ENCODE assay signal across 21 cellular contexts in genomic region chr7:116257156-116257555, GRCh38. TPM values are rescaled to one million over a fixed set of nuclear protein-coding genes. Genes with fewer than 3 reads are reported as not detected.
DNase-seq lines count a peak whose midpoint lies in the region; ATAC-seq, FAIRE-seq and TF ChIP-seq lines count a peak whose summit lies in the region.
"Had no signal": no experiment of that assay in that cellular context is flagged by ENCODE, and none has a peak within 500 bp of the region (broad histone marks: within the 10 kb centered on the region; RNA-seq: fewer than 3 reads in every experiment).

No MANE protein-coding gene starts in this region.

- no peak overlapping the region for H3K4me2 ChIP-seq in astrocyte (ENCODE audit: low read length)
- H3K4me2 ChIP-seq: GM23338 had no signal

- no peaks in the 10 kb centered on the region for H3K4me1 ChIP-seq in CD8-positive, alpha-beta T cell (ENCODE audit: insufficient read depth, low read length)
- H3K4me1 ChIP-seq in astrocyte (ENCODE audit: insufficient read depth, low read length) (peaks cover 14% of the 10 kb centered on the region), sigmoid colon (peaks cover 0 to 47% (median 18%) of the 10 kb centered on the region in 4 donors)

- H3K36me3 Mint-ChIP-seq in activated T-cell treated with anti-CD3 and anti-CD28 coated beads, Interleukin-2, amount 50 U/mL, for 24 hours (ENCODE audit: low read depth): peaks cover 59% of the 10 kb centered on the region
- peaks cover 14% of the 10 kb centered on the region for H3K36me3 Mint-ChIP-seq in activated T-cell treated with anti-CD3 and anti-CD28 coated beads, Interleukin-2, amount 50 U/mL, for 4 hours (ENCODE audit: insufficient read depth)
- H3K36me3 Mint-ChIP-seq in CD8-positive, alpha-beta T cell: peaks cover 65% of the 10 kb centered on the region
- peaks cover 19% of the 10 kb centered on the region for H3K36me3 Mint-ChIP-seq in astrocyte (ENCODE audit: low read depth, unreplicated experiment)

- no peak overlapping the region for H2AFZ ChIP-seq in astrocyte (ENCODE audit: low read depth, low read length)
- H2AFZ ChIP-seq: GM23338 had no signal

- H3K9me3 ChIP-seq in CD8-positive, alpha-beta T cell (ENCODE audit: low read length): no peaks in the 10 kb centered on the region
- no peaks in the 10 kb centered on the region for H3K9me3 ChIP-seq in astrocyte (ENCODE audit: insufficient read depth, low read depth, low read length)
- no peaks in the 10 kb centered on the region for H3K9me3 ChIP-seq in sigmoid colon

- H3K27ac Mint-ChIP-seq in activated T-cell treated with anti-CD3 and anti-CD28 coated beads, Interleukin-2, amount 50 U/mL, for 24 hours: peak overlapping the region; percentile 56
- H3K27ac Mint-ChIP-seq in CD8-positive, alpha-beta T cell: peak overlapping the region; percentile 28
- H3K27ac Mint-ChIP-seq in astrocyte (ENCODE audit: unreplicated experiment): peak overlapping the region; percentile 11
- H3K27ac Mint-ChIP-seq: B cell, GM23338 had no signal

- H3K79me2 ChIP-seq in astrocyte (ENCODE audit: insufficient read depth, low read length): peaks cover 3% of the 10 kb centered on the region

- intact Hi-C loops in CD8-positive, alpha-beta T cell (cut with DNase I, micrococcal nuclease): loop anchor here in 1 of 2 experiments (2.0 to 10.0 kb wide), 2 partner anchors 554 to 868 kb away; no protein-coding TSS in a partner anchor
- intact Hi-C loops in sigmoid colon (cut with DNase I): loop anchor here (5.0 to 10.0 kb wide), 2 partner anchors 418 to 550 kb away; partner anchors contain the start of gene MET

- 81 to 88% methylated on average over 3 of the region's 3 CpGs for WGBS in sigmoid colon, 2 donors

- peaks cover 4% of the 10 kb centered on the region for H4K20me1 ChIP-seq in astrocyte (ENCODE audit: insufficient read depth, low read length)

- no peak overlapping the region for H3K4me3 ChIP-seq in CD8-positive, alpha-beta T cell (ENCODE audit: low read depth, low read length)
- no peak overlapping the region for H3K4me3 ChIP-seq in astrocyte (ENCODE audit: insufficient read depth, low read depth, low read length)
- H3K4me3 ChIP-seq in sigmoid colon: no peak overlapping the region
- H3K4me3 ChIP-seq: GM23338 had no signal

- FAIRE-seq in astrocyte (lab: Jason Lieb, UNC): no peak
- FAIRE-seq: D721Med, G401.6, GM12892 had no signal

- H3K4me1 Mint-ChIP-seq in activated T-cell treated with anti-CD3 and anti-CD28 coated beads, Interleukin-2, amount 50 U/mL, for 24 hours (ENCODE audit: low read depth): peaks cover 19% of the 10 kb centered on the region
- H3K4me1 Mint-ChIP-seq in activated T-cell treated with anti-CD3 and anti-CD28 coated beads, Interleukin-2, amount 50 U/mL, for 4 hours (ENCODE audit: low read depth): peaks cover 16% of the 10 kb centered on the region
- H3K4me1 Mint-ChIP-seq in CD8-positive, alpha-beta T cell (ENCODE audit: low read depth): peaks cover 10% of the 10 kb centered on the region
- H3K4me1 Mint-ChIP-seq in astrocyte (ENCODE audit: low read depth, unreplicated experiment): peaks cover 25% of the 10 kb centered on the region

- TF ChIP-seq EP300 in sigmoid colon (IDR thresholded peaks at IDR 0.05): no peak

- H3K9me3 Mint-ChIP-seq in activated T-cell treated with anti-CD3 and anti-CD28 coated beads, Interleukin-2, amount 50 U/mL, for 24 hours: no peaks in the 10 kb centered on the region
- H3K9me3 Mint-ChIP-seq in activated T-cell treated with anti-CD3 and anti-CD28 coated beads, Interleukin-2, amount 50 U/mL, for 4 hours: no peaks in the 10 kb centered on the region
- no peaks in the 10 kb centered on the region for H3K9me3 Mint-ChIP-seq in CD8-positive, alpha-beta T cell
- no peaks in the 10 kb centered on the region for H3K9me3 Mint-ChIP-seq in astrocyte (ENCODE audit: unreplicated experiment)
- H3K9me3 Mint-ChIP-seq: CD4-positive, alpha-beta memory T cell; GM23338 had no signal

- no peak for ATAC-seq in activated T-cell treated with anti-CD3 and anti-CD28 coated beads, Interleukin-2, amount 50 U/mL, for 4 hours
- ATAC-seq in CD8-positive, alpha-beta T cell: no peak
- no peak for ATAC-seq in HG03175 (IDR thresholded peaks at IDR 0.05; ENCODE audit: unreplicated experiment)
- ATAC-seq: GM23338 had no signal

- TF ChIP-seq POLR2A in sigmoid colon (IDR thresholded peaks at IDR 0.05): no peak

- H3K9ac ChIP-seq in astrocyte (ENCODE audit: low read length): no peak overlapping the region

- peaks cover 23% of the 10 kb centered on the region for H3K36me3 ChIP-seq in CD8-positive, alpha-beta T cell (ENCODE audit: insufficient read depth, low read length)
- peaks cover 32% of the 10 kb centered on the region for H3K36me3 ChIP-seq in astrocyte (ENCODE audit: insufficient read depth, low read length)
- peaks cover 0 to 19% (median 3%) of the 10 kb centered on the region in 4 donors for H3K36me3 ChIP-seq in sigmoid colon

- H3K27me3 Mint-ChIP-seq in activated T-cell treated with anti-CD3 and anti-CD28 coated beads, Interleukin-2, amount 50 U/mL, for 24 hours: no peaks in the 10 kb centered on the region
- no peaks in the 10 kb centered on the region for H3K27me3 Mint-ChIP-seq in activated T-cell treated with anti-CD3 and anti-CD28 coated beads, Interleukin-2, amount 50 U/mL, for 4 hours (ENCODE audit: low read depth)
- no peaks in the 10 kb centered on the region for H3K27me3 Mint-ChIP-seq in CD8-positive, alpha-beta T cell (ENCODE audit: low read depth)
- no peaks in the 10 kb centered on the region for H3K27me3 Mint-ChIP-seq in astrocyte (ENCODE audit: low read depth, unreplicated experiment)
- H3K27me3 Mint-ChIP-seq: B cell; CD4-positive, alpha-beta memory T cell had no signal

- POLR2A ChIA-PET in CD8-positive, alpha-beta T cell (lab: Charles Lee): no interaction called here

- TF ChIP-seq CTCF in CD8-positive, alpha-beta T cell (IDR thresholded peaks at IDR 0.05): no peak
- TF ChIP-seq CTCF in astrocyte (IDR thresholded peaks at IDR 0.05; ENCODE audit: insufficient read depth, low read depth, low read length): no peak
- no peak for TF ChIP-seq CTCF in sigmoid colon (IDR thresholded peaks at IDR 0.05)

- H3K27me3 ChIP-seq in CD8-positive, alpha-beta T cell (ENCODE audit: insufficient read depth, low read length): no peaks in the 10 kb centered on the region
- H3K27me3 ChIP-seq in astrocyte (ENCODE audit: insufficient read depth, low read length) (no peaks in the 10 kb centered on the region), sigmoid colon (no peaks in the 10 kb centered on the region)

- no peak overlapping the region for H3K27ac ChIP-seq in CD8-positive, alpha-beta T cell (ENCODE audit: low read depth, low read length)
- no peak overlapping the region for H3K27ac ChIP-seq in astrocyte (ENCODE audit: low read depth, low read length)
- H3K27ac ChIP-seq in sigmoid colon: peak overlapping the region in 3 of 4 donors; percentile 4 to 70 (median 67)

- CTCF ChIA-PET in CD8-positive, alpha-beta T cell (lab: Charles Lee): interaction anchor here (0.6 to 3.8 kb wide), 8 partner anchors 20 to 553 kb away, joined by 3 to 23 read pairs (median 5); partner anchors contain the start of gene CAV1

- no peak overlapping the region for H3K4me3 Mint-ChIP-seq in activated T-cell treated with anti-CD3 and anti-CD28 coated beads, Interleukin-2, amount 50 U/mL, for 24 hours
- no peak overlapping the region for H3K4me3 Mint-ChIP-seq in activated T-cell treated with anti-CD3 and anti-CD28 coated beads, Interleukin-2, amount 50 U/mL, for 4 hours
- no peak overlapping the region for H3K4me3 Mint-ChIP-seq in CD8-positive, alpha-beta T cell
- no peak overlapping the region for H3K4me3 Mint-ChIP-seq in astrocyte (ENCODE audit: unreplicated experiment)
- H3K4me3 Mint-ChIP-seq: B cell; CD4-positive, alpha-beta memory T cell; GM23338 had no signal

- no peak for DNase-seq in activated T-cell treated with anti-CD3 and anti-CD28 coated beads, Interleukin-2, amount 50 U/mL, for 24 hours
- DNase-seq in activated T-cell treated with anti-CD3 and anti-CD28 coated beads, Interleukin-2, amount 50 U/mL, for 4 hours: no peak
- no peak for DNase-seq in CD8-positive, alpha-beta T cell
- DNase-seq in astrocyte (ENCODE audit: low read depth): no peak
- no peak for DNase-seq in sigmoid colon
- no peak for DNase-seq in activated naive CD4-positive, alpha-beta T cell (lab: John Stamatoyannopoulos, UW)
- no peak for DNase-seq in NCI-H82 (lab: John Stamatoyannopoulos, UW)
- DNase-seq: 8988T; C1 segment of cervical spinal cord; CD4-positive, alpha-beta memory T cell; COR-L47; DMS153; DMS79 treated with DMSO at 0.1 percent for 48 hours; EL; H7 had no signal

RNA-seq across cellular contexts. Expression of gene TES, which starts 46.8 kb away (rescaled TPM):
- total RNA-seq in activated T-cell treated with anti-CD3 and anti-CD28 coated beads, Interleukin-2, amount 50 U/mL, for 4 hours: 10 to 100 TPM; 38.0 to 57.1 (median 53.4) TPM
- total RNA-seq in CD8-positive, alpha-beta T cell: 10 to 100 TPM; 75.8 to 78.5 TPM
- total RNA-seq in astrocyte (179 and 184 TPM in 2 replicates), sigmoid colon (100 to 1,000 TPM; 289 to 514 (median 341) TPM)
- 10 to 100 TPM; 53.5 to 80.7 (median 64.3) TPM for polyA plus RNA-seq in sigmoid colon

Comparison
In these comparisons a context has a peak if more than half of its experiments do, and no peak if none do; other contexts are left out.
1. H3K27ac ChIP-seq: peak in sigmoid colon (3 of 4); none in CD8-positive, alpha-beta T cell (single experiment) and astrocyte (single experiment).
2. Peak in every context shown above with its lines, with median percentiles within 50 percentile points of each other: H3K27ac Mint-ChIP-seq.